16 cellular contexts compared by ENCODE assay signal in the genomic region with DNA sequence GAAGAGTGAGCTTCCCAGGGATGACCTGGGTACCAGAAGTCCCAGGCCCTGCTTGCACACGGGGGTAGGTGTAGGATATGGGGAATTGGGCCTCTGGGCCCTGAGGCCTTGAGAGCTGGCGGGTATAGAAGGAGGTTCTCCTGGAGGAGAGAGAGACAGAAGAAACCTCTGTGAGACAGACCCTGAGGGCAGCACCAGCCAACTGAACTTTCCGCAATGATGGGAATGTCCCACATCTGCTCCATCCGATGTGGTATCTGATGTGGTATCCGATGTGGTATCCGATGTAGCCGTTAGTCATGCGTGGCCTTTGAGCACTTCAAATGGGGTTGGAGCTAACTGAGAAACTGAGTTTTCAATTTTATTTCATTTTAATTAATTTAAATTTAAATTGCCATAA.
"Had no signal": no experiment of that assay in that cellular context is flagged by ENCODE, and none has a peak within 500 bp of the region (broad histone marks: within the 10 kb centered on the region; RNA-seq: fewer than 3 reads in every experiment).

No MANE protein-coding gene starts in this region.

- H3K9me3 ChIP-seq: mucosa of descending colon, neutrophil, psoas muscle, stomach had no signal

- H3K27me3 ChIP-seq: foreskin keratinocyte, spleen, stomach had no signal

- ATAC-seq: effector memory CD8-positive, alpha-beta T cell; foreskin keratinocyte; naive thymus-derived CD8-positive, alpha-beta T cell; sciatic nerve had no signal

- DNase-seq: effector memory CD8-positive, alpha-beta T cell; foreskin keratinocyte; mammary epithelial cell; naive thymus-derived CD8-positive, alpha-beta T cell; psoas muscle; retina; spleen; stimulated activated CD4-positive, alpha-beta T cell treated with anti-CD3 and anti-CD28 coated beads, Interleukin-15, amount 100 ng/mL, for 24 hours; stimulated activated CD4-positive, alpha-beta T cell treated with anti-CD3 and anti-CD28 coated beads, Interleukin-1b, Interleukin-23, amount 100 ng/mL, for 48 hours; stimulated activated CD4-positive, alpha-beta T cell treated with anti-CD3 and anti-CD28 coated beads, Interleukin-4, amount 100 ng/mL, for 24 hours; stimulated activated naive B cell treated with anti-CD40 and anti-IgM and Interleukin-4, amounts not matched to agents 10 μg/mL and 1 μg/mL and 100 μg/mL, for 72 hours had no signal

- H3K36me3 ChIP-seq: neutrophil, spleen, stomach had no signal

- H3K4me3 ChIP-seq: mucosa of descending colon, psoas muscle, spleen, stomach had no signal

- H3K27ac ChIP-seq: foreskin keratinocyte, neutrophil, psoas muscle, spleen had no signal

- FAIRE-seq: urothelium cell line had no signal
